In the genomic region with DNA sequence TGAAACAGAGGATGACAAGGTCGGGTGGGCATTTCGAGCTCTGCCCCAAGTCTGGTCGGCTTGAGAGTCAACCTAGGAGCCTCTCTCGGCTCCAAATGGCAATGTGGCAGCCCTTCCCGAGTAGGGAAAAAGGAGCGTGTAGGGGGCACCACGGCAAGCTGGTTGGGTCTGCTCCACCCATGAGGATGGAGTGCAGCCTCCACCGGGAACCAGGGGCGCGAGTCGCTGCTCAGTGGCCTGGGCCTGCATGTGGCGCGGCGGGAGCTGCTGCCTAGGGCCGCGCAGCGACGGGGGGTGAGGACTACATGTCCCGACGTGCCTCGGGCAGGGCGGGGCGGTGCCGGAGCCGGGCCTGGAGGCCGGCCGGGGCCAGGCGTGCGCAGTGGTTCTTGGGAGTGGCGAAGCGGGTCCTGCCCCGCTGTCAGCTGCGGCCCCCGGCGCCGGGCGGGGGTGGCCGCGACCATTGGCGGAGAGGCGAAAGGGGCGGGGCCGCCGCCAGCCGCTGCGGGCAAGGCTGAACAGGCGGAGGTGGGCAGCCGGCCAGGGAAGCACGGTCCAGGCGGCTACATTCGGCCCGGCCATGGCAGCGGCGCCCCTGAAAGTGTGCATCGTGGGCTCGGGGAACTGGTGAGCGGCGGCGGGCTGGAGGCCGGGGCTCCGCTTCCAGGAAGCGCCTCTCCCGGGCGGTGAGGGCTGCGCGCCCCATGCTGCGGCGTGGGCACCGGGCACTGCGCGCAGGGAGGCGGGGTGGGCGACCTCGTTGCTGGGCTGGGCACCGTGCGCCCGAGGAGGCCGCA, we compare ENCODE assay signal across 8 cellular contexts. TPM values are rescaled to one million over a fixed set of nuclear protein-coding genes. Genes with fewer than 3 reads are reported as not detected.
DNase-seq lines count a peak whose midpoint lies in the region; ATAC-seq and TF ChIP-seq lines count a peak whose summit lies in the region.

Gene GPD1L (plus strand): TSS at position 489 of the 797 bp plus-strand sequence. CDS start 92 bp downstream, at position 581.

- intact Hi-C loops in Right ventricle myocardium inferior (cut with DNase I) (loop anchor here (5.0 kb wide), 1 partner anchor 36 kb away; no protein-coding TSS in a partner anchor), ovary (cut with DNase I) (no loop called here)

- peak within 1 kb of the TSS; percentile 97 for H3K4me3 Mint-ChIP-seq in activated naive CD8-positive, alpha-beta T cell treated with anti-CD3 and anti-CD28 coated beads, Interleukin-2, amount 10 ng/mL, durations not matched to agents 7 days and 5 days

- peaks cover 21% of the 10 kb centered on the region for H3K36me3 Mint-ChIP-seq in activated naive CD8-positive, alpha-beta T cell treated with anti-CD3 and anti-CD28 coated beads, Interleukin-2, amount 10 ng/mL, durations not matched to agents 7 days and 5 days

- H3K4me2 ChIP-seq in SU-DHL-6 (ENCODE audit: low read depth, low read length, poor library complexity, severe bottlenecking): peak within 1 kb of the TSS; percentile 73

- H3K9ac ChIP-seq in SU-DHL-6 (ENCODE audit: low read length): peak within 1 kb of the TSS; percentile 77

- H3K4me3 ChIP-seq in SU-DHL-6 (ENCODE audit: insufficient read depth, low read length, poor library complexity, severe bottlenecking): peak within 1 kb of the TSS; percentile 70
- H3K4me3 ChIP-seq in ovary: peak within 1 kb of the TSS; percentile 91
- peak within 1 kb of the TSS; percentile 72 for H3K4me3 ChIP-seq in thymus (ENCODE audit: low read length)

- ATAC-seq in HG02678 (IDR thresholded peaks at IDR 0.05; ENCODE audit: unreplicated experiment): peak; percentile 100
- ATAC-seq in activated naive CD8-positive, alpha-beta T cell treated with anti-CD3 and anti-CD28 coated beads, Interleukin-2, amount 10 ng/mL, durations not matched to agents 7 days and 5 days (ENCODE audit: low read depth): peak; percentile 99
- peak; percentile 96 for ATAC-seq in Right ventricle myocardium inferior

- peaks cover 22% of the 10 kb centered on the region for H3K79me2 ChIP-seq in SU-DHL-6 (ENCODE audit: insufficient read depth, low read length)

- H4K20me1 ChIP-seq in SU-DHL-6 (ENCODE audit: low read depth, low read length): 0 out of 2 replicates have a peak, but pooled peaks cover 3% of the 10 kb centered on the region

- H3K27me3 ChIP-seq in SU-DHL-6 (ENCODE audit: low read length) (no peaks in the 10 kb centered on the region), ovary (no peaks in the 10 kb centered on the region), thymus (ENCODE audit: control insufficient read depth, insufficient read depth) (peaks cover 34% of the 10 kb centered on the region)

- peak within 1 kb of the TSS; percentile 90 for H3K27ac Mint-ChIP-seq in activated naive CD8-positive, alpha-beta T cell treated with anti-CD3 and anti-CD28 coated beads, Interleukin-2, amount 10 ng/mL, durations not matched to agents 7 days and 5 days

- no peaks in the 10 kb centered on the region for H3K9me2 ChIP-seq in SU-DHL-6 (replicated peaks; ENCODE audit: insufficient read depth, low read length)

- peaks cover 10% of the 10 kb centered on the region for H3K9me3 Mint-ChIP-seq in activated naive CD8-positive, alpha-beta T cell treated with anti-CD3 and anti-CD28 coated beads, Interleukin-2, amount 10 ng/mL, durations not matched to agents 7 days and 5 days

- peaks cover 23% of the 10 kb centered on the region for H3K4me1 Mint-ChIP-seq in activated naive CD8-positive, alpha-beta T cell treated with anti-CD3 and anti-CD28 coated beads, Interleukin-2, amount 10 ng/mL, durations not matched to agents 7 days and 5 days

- H3K9me3 ChIP-seq in SU-DHL-6 (ENCODE audit: insufficient read depth, low read length): peaks cover 10% of the 10 kb centered on the region; the same call in 1 of the 2 replicates
- no peaks in the 10 kb centered on the region for H3K9me3 ChIP-seq in ovary
- peaks cover 3% of the 10 kb centered on the region for H3K9me3 ChIP-seq in thymus (ENCODE audit: control insufficient read depth)

- H3K4me1 ChIP-seq in ovary (ENCODE audit: insufficient read depth) (peaks cover 5% of the 10 kb centered on the region), thymus (ENCODE audit: control insufficient read depth, insufficient read depth, low read length) (peaks cover 10% of the 10 kb centered on the region)

- POLR2A ChIA-PET in activated naive CD8-positive, alpha-beta T cell treated with anti-CD3 and anti-CD28 coated beads, Interleukin-2, amount 10 ng/mL, durations not matched to agents 7 days and 5 days (lab: Charles Lee): interaction anchor here (0.6 to 1.7 kb wide), 3 partner anchors 9 to 64 kb away, joined by 3 to 17 read pairs (median 6); no protein-coding TSS in a partner anchor

- 3% methylated on average over 66 to 78 of the region's 78 CpGs for WGBS in ovary, 3 donors
- 7% methylated on average over 78 of the region's 78 CpGs for WGBS in thymus

- TF ChIP-seq POLR2A in GM10847 (IDR thresholded peaks at IDR 0.05; ENCODE audit: extremely low read depth, insufficient read length) (peak; percentile 18), ovary (IDR thresholded peaks at IDR 0.05) (no peak)

- DNase-seq in NCI-H1105 treated with DMSO at 0.1 percent for 48 hours (lab: John Stamatoyannopoulos, UW) (peak; percentile 83), Right ventricle myocardium inferior (ENCODE audit: missing footprints) (peak; percentile 98), ovary (peak; percentile 91 to 96 (median 95))
- peak; percentile 94 for DNase-seq in activated naive CD8-positive, alpha-beta T cell treated with anti-CD3 and anti-CD28 coated beads, Interleukin-2, amount 10 ng/mL, durations not matched to agents 7 days and 5 days

- TF ChIP-seq CTCF in SU-DHL-6 (IDR thresholded peaks at IDR 0.05; ENCODE audit: insufficient read depth, low read length, poor library complexity, severe bottlenecking): no peak
- peak in 1 of 3 donors; percentile 13 for TF ChIP-seq CTCF in ovary (IDR thresholded peaks at IDR 0.05)

- H3K27ac ChIP-seq in SU-DHL-6 (ENCODE audit: low read depth, low read length): no peak within 1 kb of the TSS
- H3K27ac ChIP-seq in ovary: peak within 1 kb of the TSS; percentile 40 to 61
- H3K27ac ChIP-seq in thymus (ENCODE audit: low read depth): peak within 1 kb of the TSS; percentile 69

- peak within 1 kb of the TSS; percentile 99 for H2AFZ ChIP-seq in SU-DHL-6 (ENCODE audit: low read depth, low read length, severe bottlenecking)

- H3K27me3 Mint-ChIP-seq in activated naive CD8-positive, alpha-beta T cell treated with anti-CD3 and anti-CD28 coated beads, Interleukin-2, amount 10 ng/mL, durations not matched to agents 7 days and 5 days: no peaks in the 10 kb centered on the region

- H3K36me3 ChIP-seq in SU-DHL-6 (ENCODE audit: low read length) (no peaks in the 10 kb centered on the region), ovary (no peaks in the 10 kb centered on the region), thymus (ENCODE audit: control insufficient read depth, insufficient read depth) (no peaks in the 10 kb centered on the region)

- no peaks in the 10 kb centered on the region for H3F3A ChIP-seq in SU-DHL-6 (ENCODE audit: insufficient read depth)

- TF ChIP-seq EP300 in ovary (IDR thresholded peaks at IDR 0.05): no peak

RNA-seq across cellular contexts. Expression of gene GPD1L, which starts in this region (rescaled TPM):
- total RNA-seq in activated naive CD8-positive, alpha-beta T cell treated with anti-CD3 and anti-CD28 coated beads, Interleukin-2, amount 10 ng/mL, durations not matched to agents 7 days and 5 days: 10 to 100 TPM; 27.8 to 31.0 TPM
- total RNA-seq in Right ventricle myocardium inferior (223 TPM), ovary (10 to 100 TPM; 22.6 to 37.4 (median 29.4) TPM)
- polyA plus RNA-seq in ovary (10 to 100 TPM; 14.4 to 38.4 TPM), thymus (12.7 TPM)
